ENCODE assay signal across 1 cellular context in genomic region chr11:65575568-65576231, GRCh38.
TF ChIP-seq lines count a peak whose summit lies in the region.

Gene EHBP1L1, plus strand, starts transcription at chr11:65576053. Its CDS starts 250 bp downstream, at chr11:65576303.

TF ChIP-seq in K562, 482 proteins besides CTCF, POLR2A, EP300 and RAD21 (continued from another document and continues in another):
- TF ChIP-seq ZBTB11 (CRISPR knock-in tag; IDR thresholded peaks at IDR 0.05) (peak in 1 of 3 experiments; percentile 40; a peak in 1 of 6 replicates), CBX8 (IDR thresholded peaks at IDR 0.05; ENCODE audit: borderline replicate concordance, extremely low read depth, low read depth, low read length, poor library complexity, severe bottlenecking) (no peak), RBBP5 (IDR thresholded peaks at IDR 0.05; ENCODE audit: borderline replicate concordance, insufficient read depth, low read length, poor library complexity, severe bottlenecking) (peak; percentile 21), HDAC3 (IDR thresholded peaks at IDR 0.05; ENCODE audit: borderline replicate concordance, partially characterized antibody) (no peak), ZMIZ1 (IDR thresholded peaks at IDR 0.05; ENCODE audit: low read depth in 2 of 2, low read length in 2 of 2) (no peak), HLTF (IDR thresholded peaks at IDR 0.05) (0 out of 2 replicates have a peak, but pooled peaks have one; percentile 33), FOSL1 (tag; conservative IDR thresholded peaks at IDR 0.05) (peak; percentile 13), XRCC3 (IDR thresholded peaks at IDR 0.05) (no peak), KHSRP (IDR thresholded peaks at IDR 0.05) (no peak), MBD2 (IDR thresholded peaks at IDR 0.05; ENCODE audit: borderline replicate concordance, low read depth) (0 out of 2 replicates have a peak, but pooled peaks have one; percentile 8), ARHGAP35 (IDR thresholded peaks at IDR 0.05; ENCODE audit: partially characterized antibody) (no peak), SMC3 (conservative IDR thresholded peaks at IDR 0.05; ENCODE audit: insufficient read depth, low read depth, low read length) (no peak), ZNF695 (CRISPR knock-in tag; IDR thresholded peaks at IDR 0.05) (peak; percentile 65; the same call in 1 of the 2 replicates), LEF1 (IDR thresholded peaks at IDR 0.05) (no peak), SRSF7 (optimal IDR thresholded peaks at IDR 0.05; ENCODE audit: low read depth, low read length) (no peak), AFF4 (CRISPR knock-in tag; IDR thresholded peaks at IDR 0.05) (peak; percentile 90), ELF4 (CRISPR knock-in tag; IDR thresholded peaks at IDR 0.05) (0 out of 2 replicates have a peak, but pooled peaks have one; percentile 8), OTX1 (CRISPR knock-in tag; IDR thresholded peaks at IDR 0.05) (0 out of 2 replicates have a peak, but pooled peaks have one; percentile 22), POLR2H (tag; IDR thresholded peaks at IDR 0.05; ENCODE audit: low read depth) (no peak), KDM1A (IDR thresholded peaks at IDR 0.05) (peak in 1 of 2 experiments; percentile 50; a peak in 2 of 4 replicates), KAT8 (IDR thresholded peaks at IDR 0.05; ENCODE audit: low read depth) (no peak), HMG20A (CRISPR knock-in tag; conservative IDR thresholded peaks at IDR 0.05) (no peak), ZNF785 (CRISPR knock-in tag; IDR thresholded peaks at IDR 0.05) (no peak)
- TF ChIP-seq, protein P1, sequence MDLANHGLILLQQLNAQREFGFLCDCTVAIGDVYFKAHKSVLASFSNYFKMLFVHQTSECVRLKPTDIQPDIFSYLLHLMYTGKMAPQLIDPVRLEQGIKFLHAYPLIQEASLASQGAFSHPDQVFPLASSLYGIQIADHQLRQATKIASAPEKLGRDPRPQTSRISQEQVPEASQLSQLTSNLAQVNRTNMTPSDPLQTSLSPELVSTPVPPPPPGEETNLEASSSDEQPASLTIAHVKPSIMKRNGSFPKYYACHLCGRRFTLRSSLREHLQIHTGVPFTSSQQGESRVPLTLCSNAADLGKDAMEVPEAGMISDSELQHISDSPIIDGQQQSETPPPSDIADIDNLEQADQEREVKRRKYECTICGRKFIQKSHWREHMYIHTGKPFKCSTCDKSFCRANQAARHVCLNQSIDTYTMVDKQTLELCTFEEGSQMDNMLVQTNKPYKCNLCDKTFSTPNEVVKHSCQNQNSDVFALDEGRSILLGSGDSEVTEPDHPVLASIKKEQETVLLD (IDR thresholded peaks at IDR 0.05) = peak; percentile 18; the same call in 1 of the 2 replicates
- TF ChIP-seq, protein P2, sequence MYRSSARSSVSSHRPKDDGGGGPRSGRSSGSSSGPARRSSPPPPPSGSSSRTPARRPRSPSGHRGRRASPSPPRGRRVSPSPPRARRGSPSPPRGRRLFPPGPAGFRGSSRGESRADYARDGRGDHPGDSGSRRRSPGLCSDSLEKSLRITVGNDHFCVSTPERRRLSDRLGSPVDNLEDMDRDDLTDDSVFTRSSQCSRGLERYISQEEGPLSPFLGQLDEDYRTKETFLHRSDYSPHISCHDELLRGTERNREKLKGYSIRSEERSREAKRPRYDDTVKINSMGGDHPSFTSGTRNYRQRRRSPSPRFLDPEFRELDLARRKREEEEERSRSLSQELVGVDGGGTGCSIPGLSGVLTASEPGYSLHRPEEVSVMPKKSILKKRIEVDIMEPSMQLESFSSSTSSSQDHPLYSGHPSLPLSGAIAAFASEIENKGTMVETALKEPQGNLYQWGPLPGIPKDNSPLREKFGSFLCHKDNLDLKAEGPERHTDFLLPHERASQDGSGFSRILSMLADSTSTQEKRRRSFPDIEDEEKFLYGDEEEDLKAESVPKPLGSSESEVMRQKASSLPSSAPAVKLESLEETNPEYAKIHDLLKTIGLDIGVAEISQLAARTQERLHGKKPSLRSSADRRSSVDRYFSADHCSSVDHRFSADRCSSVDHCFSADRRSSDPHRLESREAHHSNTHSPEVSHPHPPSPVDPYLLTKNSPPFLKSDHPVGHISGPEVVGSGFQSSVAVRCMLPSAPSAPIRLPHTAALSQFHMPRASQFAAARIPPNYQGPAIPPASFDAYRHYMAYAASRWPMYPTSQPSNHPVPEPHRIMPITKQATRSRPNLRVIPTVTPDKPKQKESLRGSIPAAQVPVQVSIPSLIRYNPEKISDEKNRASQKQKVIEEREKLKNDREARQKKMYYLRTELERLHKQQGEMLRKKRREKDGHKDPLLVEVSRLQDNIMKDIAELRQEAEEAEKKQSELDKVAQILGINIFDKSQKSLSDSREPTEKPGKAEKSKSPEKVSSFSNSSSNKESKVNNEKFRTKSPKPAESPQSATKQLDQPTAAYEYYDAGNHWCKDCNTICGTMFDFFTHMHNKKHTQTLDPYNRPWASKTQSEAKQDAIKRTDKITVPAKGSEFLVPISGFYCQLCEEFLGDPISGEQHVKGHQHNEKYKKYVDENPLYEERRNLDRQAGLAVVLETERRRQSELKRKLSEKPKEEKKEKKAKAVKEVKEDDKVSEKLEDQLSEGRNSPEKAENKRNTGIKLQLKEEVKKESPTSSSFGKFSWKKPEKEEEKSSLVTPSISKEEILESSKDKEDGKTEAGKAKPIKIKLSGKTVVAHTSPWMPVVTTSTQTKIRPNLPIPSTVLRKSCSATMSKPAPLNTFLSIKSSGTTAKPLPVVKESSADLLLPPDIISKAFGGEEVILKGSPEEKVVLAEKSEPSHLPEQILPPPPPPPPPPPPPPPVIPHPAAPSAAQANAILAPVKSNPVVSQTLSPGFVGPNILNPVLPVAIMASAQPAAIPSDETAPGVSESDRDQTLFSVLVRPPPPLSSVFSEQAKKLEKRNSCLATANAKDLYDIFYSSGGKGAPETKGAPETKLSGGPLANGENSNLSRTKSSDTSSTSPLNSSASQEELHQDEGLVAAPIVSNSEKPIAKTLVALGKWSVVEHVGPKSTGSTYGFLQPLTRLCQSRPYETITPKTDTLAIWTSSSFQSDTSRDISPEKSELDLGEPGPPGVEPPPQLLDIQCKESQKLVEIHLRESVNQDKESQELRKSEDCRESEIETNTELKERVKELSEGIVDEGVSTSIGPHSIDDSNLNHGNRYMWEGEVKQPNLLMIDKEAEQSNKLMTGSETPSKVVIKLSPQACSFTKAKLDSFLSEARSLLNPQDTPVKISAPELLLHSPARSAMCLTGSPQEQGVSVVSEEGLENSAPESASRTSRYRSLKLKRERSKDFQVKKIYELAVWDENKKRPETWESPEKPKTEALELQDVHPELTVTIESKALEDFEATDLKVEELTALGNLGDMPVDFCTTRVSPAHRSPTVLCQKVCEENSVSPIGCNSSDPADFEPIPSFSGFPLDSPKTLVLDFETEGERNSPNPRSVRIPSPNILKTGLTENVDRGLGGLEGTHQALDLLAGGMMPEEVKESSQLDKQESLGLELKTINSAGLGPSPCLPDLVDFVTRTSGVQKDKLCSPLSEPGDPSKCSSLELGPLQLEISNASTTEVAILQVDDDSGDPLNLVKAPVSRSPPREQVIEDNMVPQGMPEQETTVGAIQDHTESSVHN (IDR thresholded peaks at IDR 0.05; ENCODE audit: borderline replicate concordance in 1 of 2, low read depth in 1 of 2) = no peak
- TF ChIP-seq, protein P3, sequence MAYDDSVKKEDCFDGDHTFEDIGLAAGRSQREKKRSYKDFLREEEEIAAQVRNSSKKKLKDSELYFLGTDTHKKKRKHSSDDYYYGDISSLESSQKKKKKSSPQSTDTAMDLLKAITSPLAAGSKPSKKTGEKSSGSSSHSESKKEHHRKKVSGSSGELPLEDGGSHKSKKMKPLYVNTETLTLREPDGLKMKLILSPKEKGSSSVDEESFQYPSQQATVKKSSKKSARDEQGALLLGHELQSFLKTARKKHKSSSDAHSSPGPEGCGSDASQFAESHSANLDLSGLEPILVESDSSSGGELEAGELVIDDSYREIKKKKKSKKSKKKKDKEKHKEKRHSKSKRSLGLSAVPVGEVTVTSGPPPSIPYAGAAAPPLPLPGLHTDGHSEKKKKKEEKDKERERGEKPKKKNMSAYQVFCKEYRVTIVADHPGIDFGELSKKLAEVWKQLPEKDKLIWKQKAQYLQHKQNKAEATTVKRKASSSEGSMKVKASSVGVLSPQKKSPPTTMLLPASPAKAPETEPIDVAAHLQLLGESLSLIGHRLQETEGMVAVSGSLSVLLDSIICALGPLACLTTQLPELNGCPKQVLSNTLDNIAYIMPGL (CRISPR knock-in tag; IDR thresholded peaks at IDR 0.05) = 0 out of 2 replicates have a peak, but pooled peaks have one; percentile 43
- TF ChIP-seq, protein P4, sequence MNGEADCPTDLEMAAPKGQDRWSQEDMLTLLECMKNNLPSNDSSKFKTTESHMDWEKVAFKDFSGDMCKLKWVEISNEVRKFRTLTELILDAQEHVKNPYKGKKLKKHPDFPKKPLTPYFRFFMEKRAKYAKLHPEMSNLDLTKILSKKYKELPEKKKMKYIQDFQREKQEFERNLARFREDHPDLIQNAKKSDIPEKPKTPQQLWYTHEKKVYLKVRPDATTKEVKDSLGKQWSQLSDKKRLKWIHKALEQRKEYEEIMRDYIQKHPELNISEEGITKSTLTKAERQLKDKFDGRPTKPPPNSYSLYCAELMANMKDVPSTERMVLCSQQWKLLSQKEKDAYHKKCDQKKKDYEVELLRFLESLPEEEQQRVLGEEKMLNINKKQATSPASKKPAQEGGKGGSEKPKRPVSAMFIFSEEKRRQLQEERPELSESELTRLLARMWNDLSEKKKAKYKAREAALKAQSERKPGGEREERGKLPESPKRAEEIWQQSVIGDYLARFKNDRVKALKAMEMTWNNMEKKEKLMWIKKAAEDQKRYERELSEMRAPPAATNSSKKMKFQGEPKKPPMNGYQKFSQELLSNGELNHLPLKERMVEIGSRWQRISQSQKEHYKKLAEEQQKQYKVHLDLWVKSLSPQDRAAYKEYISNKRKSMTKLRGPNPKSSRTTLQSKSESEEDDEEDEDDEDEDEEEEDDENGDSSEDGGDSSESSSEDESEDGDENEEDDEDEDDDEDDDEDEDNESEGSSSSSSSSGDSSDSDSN (IDR thresholded peaks at IDR 0.05; ENCODE audit: borderline replicate concordance in 1 of 2, low read depth in 2 of 2, low read length in 2 of 2) = no peak
